ENCODE assay signal across 14 cellular contexts in genomic region chr11:3161720-3162409, GRCh38. TPM values are rescaled to one million over a fixed set of nuclear protein-coding genes. Genes with fewer than 3 reads are reported as not detected.
DNase-seq lines count a peak whose midpoint lies in the region; ATAC-seq and TF ChIP-seq lines count a peak whose summit lies in the region.
"Had no signal": no experiment of that assay in that cellular context is flagged by ENCODE, and none has a peak within 500 bp of the region (broad histone marks: within the 10 kb centered on the region; RNA-seq: fewer than 3 reads in every experiment).

No MANE protein-coding gene starts in this region.

- H3K4me1 ChIP-seq in right cardiac atrium (ENCODE audit: control insufficient read depth, insufficient read depth, low read length) = peaks cover 16% of the 10 kb centered on the region

- H3K4me3 ChIP-seq in AG10803 (ENCODE audit: low read length) = peak overlapping the region; percentile 91
- H3K4me3 ChIP-seq in right cardiac atrium (ENCODE audit: low read length) = no peak overlapping the region
- H3K4me3 ChIP-seq: cardiac muscle cell had no signal

- DNase-seq in AG10803 (ENCODE audit: low read depth) (no peak), WTC11 (ENCODE audit: low spot score) (peak; percentile 10), right cardiac atrium (peak in 2 of 3 donors; percentile 19 to 42), sciatic nerve (ENCODE audit: low spot score) (peak; percentile 56), ecto neural progenitor cell (ENCODE audit: low spot score) (no peak), NCI-H2171 treated with DMSO at 0.1 percent for 48 hours (lab: John Stamatoyannopoulos, UW) (no peak), Calu3 (no peak)
- DNase-seq: activated CD4-positive, alpha-beta T cell treated with anti-CD3 and anti-CD28 coated beads for 4 hours; kidney glomerular epithelial cell; NCI-H1436 treated with DMSO at 0.1 percent for 48 hours had no signal

- H3K9me3 ChIP-seq in right cardiac atrium (ENCODE audit: control insufficient read depth, low read length) = no peaks in the 10 kb centered on the region

- POLR2A ChIA-PET in WTC11 (lab: Charles Lee) = no interaction called here

- H3K27ac Mint-ChIP-seq in WTC11 (no peak overlapping the region), Calu3 (ENCODE audit: unreplicated experiment) (no peak overlapping the region)

- no peaks in the 10 kb centered on the region for H3K9me3 Mint-ChIP-seq in WTC11
- H3K9me3 Mint-ChIP-seq in Calu3 (ENCODE audit: low read depth, unreplicated experiment) = no peaks in the 10 kb centered on the region

- intact Hi-C loops in right cardiac atrium (cut with DNase I) = no loop called here
- intact Hi-C loops in sciatic nerve (cut with DNase I) = no loop called here
- intact Hi-C loops in Calu3 (cut with micrococcal nuclease; ENCODE audit: unreplicated experiment) = no loop called here

- no peak overlapping the region for H3K27ac ChIP-seq in right cardiac atrium (ENCODE audit: low read length)
- H3K27ac ChIP-seq: cardiac muscle cell had no signal

- H3K4me3 Mint-ChIP-seq in WTC11 (no peak overlapping the region), Calu3 (ENCODE audit: low read depth, unreplicated experiment) (no peak overlapping the region)

- H3K27me3 Mint-ChIP-seq in WTC11 (ENCODE audit: low read depth) (peaks cover 23% of the 10 kb centered on the region), Calu3 (ENCODE audit: unreplicated experiment) (peaks cover 65% of the 10 kb centered on the region)

- 76% methylated on average over 7 of the region's 7 CpGs for WGBS in right cardiac atrium

- CTCF ChIA-PET in WTC11 (lab: Charles Lee) = interaction anchor here (0.7 to 2.9 kb wide), 11 partner anchors 24 to 511 kb away, joined by 4 to 14 read pairs (median 6); no protein-coding TSS in a partner anchor
- CTCF ChIA-PET in Calu3 (lab: Charles Lee) = no interaction called here

- BruUV-seq in Calu3 (replicated peaks; lab: Mats Ljungman, UMichigan) = no TSS peak

- no peaks in the 10 kb centered on the region for H3K27me3 ChIP-seq in right cardiac atrium (ENCODE audit: control insufficient read depth, insufficient read depth)
- H3K27me3 ChIP-seq: cardiac muscle cell had no signal

- no peak for ATAC-seq in WTC11
- no peak for ATAC-seq in right cardiac atrium
- no peak for ATAC-seq in sciatic nerve
- no peak for ATAC-seq in GM18858 (IDR thresholded peaks at IDR 0.05; ENCODE audit: unreplicated experiment)

- no peaks in the 10 kb centered on the region for H3K36me3 Mint-ChIP-seq in WTC11
- peaks cover 17% of the 10 kb centered on the region for H3K36me3 Mint-ChIP-seq in Calu3 (ENCODE audit: insufficient read depth, unreplicated experiment)

- H3K4me1 Mint-ChIP-seq in WTC11 (peaks cover 41% of the 10 kb centered on the region), Calu3 (ENCODE audit: low read depth, unreplicated experiment) (peaks cover 13% of the 10 kb centered on the region)

- TF ChIP-seq CTCF in AG10803 (conservative IDR thresholded peaks at IDR 0.05; ENCODE audit: low read length) (no peak), WTC11 (IDR thresholded peaks at IDR 0.05) (no peak), Calu3 (IDR thresholded peaks at IDR 0.05; ENCODE audit: unreplicated experiment) (no peak)

TF ChIP-seq in WTC11, 78 proteins besides CTCF, POLR2A, EP300 and RAD21:
- TF ChIP-seq ATF1 (CRISPR knock-in tag; IDR thresholded peaks at IDR 0.05) (no peak), PRDM15 (CRISPR knock-in tag; IDR thresholded peaks at IDR 0.05) (peak; percentile 40; the same call in 1 of the 2 replicates), ZNF219 (CRISPR knock-in tag; IDR thresholded peaks at IDR 0.05; ENCODE audit: borderline replicate concordance) (no peak), USF1 (CRISPR knock-in tag; IDR thresholded peaks at IDR 0.05) (no peak), NFATC4 (CRISPR knock-in tag; IDR thresholded peaks at IDR 0.05) (no peak), HMGXB4 (CRISPR knock-in tag; IDR thresholded peaks at IDR 0.05) (no peak)
TF ChIP-seq in WTC11: peak in this region for 1.

RNA-seq across cellular contexts. Expression of gene OSBPL5, which starts 3.2 kb away (rescaled TPM):
- 13.1 to 17.7 TPM (median 14.8 TPM) in 3 replicates for total RNA-seq in WTC11 (2021)
- 10 to 100 TPM; 14.1 to 19.1 (median 15.4) TPM for total RNA-seq in right cardiac atrium
- 10.3 TPM for polyA plus RNA-seq in right cardiac atrium
- total RNA-seq in sciatic nerve = 58.3 TPM
- 6.1 and 7.1 TPM in 2 replicates for total RNA-seq in Calu3 (2022)

RNA-seq across cellular contexts. Expression of gene MRGPRG, which starts 56.7 kb away (rescaled TPM):
- not detected in 3 replicates for total RNA-seq in WTC11 (2021)
- not detected for total RNA-seq in right cardiac atrium
- polyA plus RNA-seq in right cardiac atrium = not detected
- total RNA-seq in sciatic nerve = not detected
- total RNA-seq in Calu3 (2022) = not detected in 2 replicates
- total RNA-seq: cardiac muscle cell, omental fat pad, ureter had no signal
- polyA plus RNA-seq: cardiac muscle cell had no signal

Comparison
In these comparisons a context has a peak if more than half of its experiments do, and no peak if none do; other contexts are left out.
1. DNase-seq: peak in WTC11 (single experiment), right cardiac atrium (2 of 3) and sciatic nerve (single experiment); none in AG10803 (single experiment), ecto neural progenitor cell (single experiment), NCI-H2171 treated with DMSO at 0.1 percent for 48 hours (single experiment) and Calu3 (single experiment).